ENCODE assay signal across 8 cellular contexts in the genomic region with DNA sequence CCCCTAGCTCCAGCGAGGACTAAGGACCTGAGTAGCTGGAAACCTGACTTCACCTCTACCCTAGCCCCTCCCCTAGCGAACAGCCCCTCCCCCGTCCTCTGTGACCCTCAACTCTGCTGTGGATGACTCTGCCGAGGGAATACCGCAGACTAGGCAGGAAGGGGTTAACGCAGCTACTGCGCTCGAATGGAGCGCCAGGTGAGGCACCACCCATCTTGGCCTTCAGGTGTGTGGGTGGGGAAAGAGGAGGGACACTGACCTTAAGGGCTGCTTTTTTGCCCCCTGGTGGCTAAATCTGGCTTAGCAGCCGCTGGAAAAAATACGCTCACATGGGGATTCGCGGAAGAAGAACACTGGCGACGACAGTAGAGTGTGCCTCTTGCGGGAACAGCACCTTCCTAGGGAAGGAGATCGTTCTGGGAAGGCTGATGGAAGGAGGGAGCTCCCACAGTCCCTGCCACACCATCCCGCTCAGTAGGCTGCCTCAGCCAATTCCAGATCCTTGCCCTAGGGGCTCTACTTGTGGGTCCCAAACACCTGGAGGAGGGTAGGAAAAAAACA. TPM values are rescaled to one million over a fixed set of nuclear protein-coding genes. Genes with fewer than 3 reads are reported as not detected.
DNase-seq lines count a peak whose midpoint lies in the region; ATAC-seq and TF ChIP-seq lines count a peak whose summit lies in the region.

No MANE protein-coding gene starts in this region.

- DNase-seq in AG09309 (ENCODE audit: low read depth) (no peak), HCEC 1CT (peak; percentile 43), NCI-H526 (lab: John Stamatoyannopoulos, UW) (peak; percentile 99 to 100), lung microvascular endothelial cell (ENCODE audit: low read depth in 2 of 2) (peak; percentile 66 to 81)
- peak; percentile 96 for DNase-seq in activated CD4-positive, alpha-beta T cell treated with anti-CD3 and anti-CD28 coated beads, Interleukin-2, amount 50 U/mL, for 48 hours
- DNase-seq in stimulated activated CD4-positive, alpha-beta T cell treated with anti-CD3 and anti-CD28 coated beads, TNF-alpha, amount 100 ng/mL, for 4 hours (ENCODE audit: low read depth in 3 of 3): peak; percentile 73 to 78 (median 77)

- 0 to 1% methylated on average over 18 of the region's 18 CpGs for WGBS in ectodermal cell, 2 experiments

- no peak overlapping the region for H3K27ac ChIP-seq in ectodermal cell (ENCODE audit: insufficient read depth, low read depth, low read length, poor library complexity, severe bottlenecking)

- H3K4me3 ChIP-seq in AG09309 (ENCODE audit: control insufficient read depth, low read depth, low read length) (peak overlapping the region; percentile 76), ectodermal cell (ENCODE audit: insufficient read depth, low read depth, low read length) (peak overlapping the region; percentile 76)

- H3K36me3 ChIP-seq in ectodermal cell (ENCODE audit: control insufficient read depth, insufficient read depth, low read length): no peaks in the 10 kb centered on the region

- peaks cover 8% of the 10 kb centered on the region for H3K27me3 ChIP-seq in ectodermal cell (ENCODE audit: control insufficient read depth, insufficient read depth, low read length, poor library complexity, severe bottlenecking)

- ATAC-seq in HG02840 (IDR thresholded peaks at IDR 0.05; ENCODE audit: low FRiP score, unreplicated experiment): no peak

- peaks cover 13% of the 10 kb centered on the region for H3K4me1 ChIP-seq in ectodermal cell (ENCODE audit: control insufficient read depth, insufficient read depth, low read length)

- no peaks in the 10 kb centered on the region for H3K9me3 ChIP-seq in ectodermal cell (ENCODE audit: control insufficient read depth, low read length)

- TF ChIP-seq CTCF in AG09309 (IDR thresholded peaks at IDR 0.05; ENCODE audit: control insufficient read depth, insufficient read depth, low read depth, low read length, missing control alignments): peak; percentile 91

RNA-seq across cellular contexts. Expression of a gene that starts 4.5 kb away (rescaled TPM):
- polyA plus RNA-seq in ectodermal cell (2013, experiment 1 of 4): 32.7 TPM
- 39.1 TPM for polyA plus RNA-seq in ectodermal cell (2013, experiment 2 of 4)
- 25.6 TPM for polyA plus RNA-seq in ectodermal cell (2013, experiment 3 of 4)
- 28.2 TPM for polyA plus RNA-seq in ectodermal cell (2013, experiment 4 of 4)
- 4.6 and 5.9 TPM in 2 replicates for total RNA-seq in lung microvascular endothelial cell

RNA-seq across cellular contexts. Expression of a gene that starts 25.9 kb away (rescaled TPM):
- not detected for polyA plus RNA-seq in ectodermal cell (2013, experiment 1 of 4)
- not detected for polyA plus RNA-seq in ectodermal cell (2013, experiment 2 of 4)
- not detected for polyA plus RNA-seq in ectodermal cell (2013, experiment 3 of 4)
- 0.69 TPM for polyA plus RNA-seq in ectodermal cell (2013, experiment 4 of 4)
- total RNA-seq in lung microvascular endothelial cell: not detected in 2 replicates

RNA-seq across cellular contexts. Expression of a gene that starts 41.3 kb away (rescaled TPM):
- polyA plus RNA-seq in ectodermal cell (2013, experiment 1 of 4): not detected
- not detected for polyA plus RNA-seq in ectodermal cell (2013, experiment 2 of 4)
- polyA plus RNA-seq in ectodermal cell (2013, experiment 3 of 4): not detected
- not detected for polyA plus RNA-seq in ectodermal cell (2013, experiment 4 of 4)
- total RNA-seq in lung microvascular endothelial cell: not detected in 2 replicates

RNA-seq across cellular contexts. Expression of a gene that starts 46.5 kb away (rescaled TPM):
- not detected for polyA plus RNA-seq in ectodermal cell (2013, experiment 1 of 4)
- not detected for polyA plus RNA-seq in ectodermal cell (2013, experiment 2 of 4)
- polyA plus RNA-seq in ectodermal cell (2013, experiment 3 of 4): not detected
- polyA plus RNA-seq in ectodermal cell (2013, experiment 4 of 4): not detected
- not detected in 2 replicates for total RNA-seq in lung microvascular endothelial cell
